8 cellular contexts compared by ENCODE assay signal in the genomic region with DNA sequence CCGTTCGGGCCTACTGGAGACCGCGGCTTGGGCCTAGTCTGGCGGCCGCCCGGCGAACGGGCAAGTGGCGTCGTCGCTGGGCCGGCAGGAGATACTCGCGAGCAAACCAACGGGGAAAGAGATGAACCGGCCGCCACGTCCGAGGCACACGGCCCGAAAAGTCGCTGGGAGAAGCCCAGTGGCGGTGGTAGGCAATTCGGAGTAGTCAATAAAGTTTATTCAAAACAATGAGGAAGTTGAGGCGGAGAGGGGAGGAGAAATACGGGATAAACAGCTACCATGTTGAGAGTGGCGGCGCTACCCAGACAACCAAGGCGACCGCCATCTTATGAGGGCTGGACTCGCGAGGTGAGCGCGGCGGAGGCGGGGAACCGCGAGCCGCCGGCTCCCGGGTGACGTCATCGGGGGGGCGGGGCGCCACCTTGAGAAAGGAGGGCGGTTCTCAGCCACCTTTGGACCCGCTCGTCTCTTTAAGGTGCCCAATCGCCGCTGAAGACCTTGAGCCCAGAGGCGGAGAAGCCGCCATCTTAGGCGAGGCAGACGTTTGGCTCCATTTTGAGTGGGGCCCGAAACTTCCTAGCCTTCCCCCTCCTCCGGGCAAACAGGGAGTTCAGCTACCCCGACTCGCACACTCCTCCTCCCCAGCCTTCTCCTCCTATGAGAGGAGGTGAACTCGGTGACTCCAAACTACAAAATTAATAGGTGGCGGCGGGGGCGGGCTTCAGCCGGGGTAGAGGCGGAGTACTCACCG. TPM values are rescaled to one million over a fixed set of nuclear protein-coding genes. Genes with fewer than 3 reads are reported as not detected.
A peak's percentile ranks its signal among the peaks of the same experiment; 100 is the strongest.
DNase-seq lines count a peak whose midpoint lies in the region; ATAC-seq and TF ChIP-seq lines count a peak whose summit lies in the region.

A gene (minus strand): TSS at position 348 of the 751 bp plus-strand sequence. CDS start 1,745 bp downstream, outside the sequence.

- H3K27ac ChIP-seq in MM.1S (ENCODE audit: low read length): peak within 1 kb of the TSS; percentile 91

- H2AFZ ChIP-seq in MM.1S (ENCODE audit: low read length): peak within 1 kb of the TSS; percentile 82

- H3K9ac ChIP-seq in MM.1S (ENCODE audit: low read length): peak within 1 kb of the TSS; percentile 91

- peak within 1 kb of the TSS; percentile 95 for H3K4me3 Mint-ChIP-seq in natural killer cell

- H3K9me3 ChIP-seq in MM.1S (replicated peaks; ENCODE audit: insufficient read depth, low read length): no peaks in the 10 kb centered on the region

- peaks cover 5% of the 10 kb centered on the region; the same call in 1 of the 2 replicates for H3K4me1 ChIP-seq in MM.1S (ENCODE audit: low read length)

- TF ChIP-seq CTCF in MM.1S (IDR thresholded peaks at IDR 0.05; ENCODE audit: low read length): no peak
- no peak for TF ChIP-seq CTCF in natural killer cell (IDR thresholded peaks at IDR 0.05)

- H3F3A ChIP-seq in MM.1S (ENCODE audit: insufficient read depth, low read length): peaks cover 9% of the 10 kb centered on the region

- H3K9me2 ChIP-seq in MM.1S (replicated peaks; ENCODE audit: insufficient read depth, low read length): no peaks in the 10 kb centered on the region

- peak within 1 kb of the TSS; percentile 79 for H3K4me3 ChIP-seq in MM.1S (ENCODE audit: low read length)

- no peaks in the 10 kb centered on the region for H3K27me3 ChIP-seq in MM.1S (replicated peaks; ENCODE audit: insufficient read depth, low read length)

- H3K27ac Mint-ChIP-seq in natural killer cell: peak within 1 kb of the TSS; percentile 91 to 94

- H3K4me1 Mint-ChIP-seq in natural killer cell: peaks cover 8 to 13% of the 10 kb centered on the region in 2 donors

- H3K27me3 Mint-ChIP-seq in natural killer cell (ENCODE audit: low read depth in 2 of 2): no peaks in the 10 kb centered on the region

- no peaks in the 10 kb centered on the region for H3K36me3 ChIP-seq in MM.1S (replicated peaks; ENCODE audit: insufficient read depth, low read length)

- peak within 1 kb of the TSS; percentile 76 for H3K4me2 ChIP-seq in MM.1S (ENCODE audit: low read depth, low read length)

- H3K79me2 ChIP-seq in MM.1S (ENCODE audit: low read length): peaks cover 11% of the 10 kb centered on the region

- peak; percentile 81 to 94 (median 84) for ATAC-seq in natural killer cell

- H4K20me1 ChIP-seq in MM.1S (ENCODE audit: insufficient read depth, low read length): no peaks in the 10 kb centered on the region

- no peaks in the 10 kb centered on the region for H3K9me3 Mint-ChIP-seq in natural killer cell

- DNase-seq in ELR (ENCODE audit: low read depth) (peak; percentile 93), HCEC 1CT (peak; percentile 86), MM.1S (peak; percentile 93), SIG-M5 (lab: John Stamatoyannopoulos, UW) (peak; percentile 77), fibroblast of peridontal ligament (ENCODE audit: extremely low read depth) (peak; percentile 90), natural killer cell (peak; percentile 93)
- DNase-seq in activated effector memory CD4-positive, alpha-beta T cell treated with anti-CD3 and anti-CD28 coated beads, Interleukin-2, amount 50 U/mL, for 16 hours: peak; percentile 98
- peak; percentile 88 to 95 (median 94) for DNase-seq in stimulated activated naive CD4-positive, alpha-beta T cell (lab: John Stamatoyannopoulos, UW)

- no peaks in the 10 kb centered on the region for H3K36me3 Mint-ChIP-seq in natural killer cell

- intact Hi-C loops in natural killer cell (cut with micrococcal nuclease): loop anchor here (2.0 to 10.0 kb wide), 3 partner anchors 360 to 593 kb away; a partner anchor contains a TSS

RNA-seq across cellular contexts. Expression of the gene that starts here (rescaled TPM):
- 10 to 100 TPM; 55.4 to 74.1 (median 72.6) TPM for total RNA-seq in natural killer cell

Comparison
In these comparisons a context has a peak if more than half of its experiments do, and no peak if none do; other contexts are left out.
1. Peak in every context shown above with its lines: DNase-seq, ATAC-seq, H3K4me3 ChIP-seq and H3K27ac ChIP-seq.